8 cellular contexts compared by ENCODE assay signal in genomic region chrX:71366674-71367256, GRCh38. TPM values are rescaled to one million over a fixed set of nuclear protein-coding genes. Genes with fewer than 3 reads are reported as not detected.
DNase-seq lines count a peak whose midpoint lies in the region; ATAC-seq and TF ChIP-seq lines count a peak whose summit lies in the region.

No MANE protein-coding gene starts in this region.

- peaks cover 2% of the 10 kb centered on the region for H3K36me3 ChIP-seq in kidney epithelial cell (ENCODE audit: control insufficient read depth, insufficient read depth, low read length)

- ATAC-seq in HG03097 (IDR thresholded peaks at IDR 0.05; ENCODE audit: low FRiP score, unreplicated experiment) (peak; percentile 23), GM18519 (IDR thresholded peaks at IDR 0.05; ENCODE audit: low FRiP score, unreplicated experiment) (no peak)

- H3K27me3 ChIP-seq in kidney epithelial cell (ENCODE audit: control insufficient read depth, insufficient read depth, low read length) = no peaks in the 10 kb centered on the region

- in situ Hi-C loops in GM13976 (cut with MboI; ENCODE audit: low sequenced_read_pairs, unreplicated experiment) = loop anchor here (25.0 kb wide), 1 partner anchor 96 kb away; no protein-coding TSS in a partner anchor

- TF ChIP-seq CTCF in GM13976 (IDR thresholded peaks at IDR 0.05; ENCODE audit: borderline replicate concordance, control extremely low read depth, extremely low read depth, insufficient read depth, missing control alignments) = no peak
- no peak for TF ChIP-seq CTCF in cardiac fibroblast (IDR thresholded peaks at IDR 0.05; ENCODE audit: low read depth, low read length)
- no peak for TF ChIP-seq CTCF in kidney epithelial cell (IDR thresholded peaks at IDR 0.05; ENCODE audit: insufficient read depth, low read length, poor library complexity, severe bottlenecking)

- H3K4me3 ChIP-seq in cardiac fibroblast (replicated peaks in 1 of 2; ENCODE audit: low read depth in 2 of 2, low read length in 2 of 2) (peak overlapping the region; percentile 78 to 85), kidney epithelial cell (ENCODE audit: low read depth, low read length) (peak overlapping the region; percentile 78)

- DNase-seq in GM13976 (ENCODE audit: low spot score) (peak; percentile 32), T-helper 22 cell (ENCODE audit: low read depth) (peak; percentile 8), cardiac fibroblast (ENCODE audit: low read depth in 2 of 2) (peak; percentile 25 to 27), kidney epithelial cell (ENCODE audit: low read depth) (no peak), LoVo (ENCODE audit: low spot score) (no peak)
- peak; percentile 37 for DNase-seq in stimulated activated CD4-positive, alpha-beta T cell treated with anti-CD3 and anti-CD28 coated beads, Interleukin-4, amount 100 ng/mL, for 24 hours

RNA-seq across cellular contexts. Expression of gene TAF1, which starts 0.6 kb away (rescaled TPM):
- 15.1 and 19.9 TPM in 2 replicates for total RNA-seq in kidney epithelial cell

Comparison
In these comparisons a context has a peak if more than half of its experiments do, and no peak if none do; other contexts are left out.
1. DNase-seq: peak in GM13976 (single experiment), T-helper 22 cell (single experiment), cardiac fibroblast (2 of 2) and stimulated activated CD4-positive, alpha-beta T cell treated with anti-CD3 and anti-CD28 coated beads, Interleukin-4, amount 100 ng/mL, for 24 hours (single experiment); none in kidney epithelial cell (single experiment) and LoVo (single experiment).